ENCODE assay signal across 1 cellular context in genomic region chr10:112332509-112333228, GRCh38.
TF ChIP-seq lines count a peak whose summit lies in the region.

No MANE protein-coding gene starts in this region.

TF ChIP-seq in HepG2, 621 proteins besides CTCF, POLR2A, EP300 and RAD21 (continued from another document and continues in another):
- TF ChIP-seq, protein P1, sequence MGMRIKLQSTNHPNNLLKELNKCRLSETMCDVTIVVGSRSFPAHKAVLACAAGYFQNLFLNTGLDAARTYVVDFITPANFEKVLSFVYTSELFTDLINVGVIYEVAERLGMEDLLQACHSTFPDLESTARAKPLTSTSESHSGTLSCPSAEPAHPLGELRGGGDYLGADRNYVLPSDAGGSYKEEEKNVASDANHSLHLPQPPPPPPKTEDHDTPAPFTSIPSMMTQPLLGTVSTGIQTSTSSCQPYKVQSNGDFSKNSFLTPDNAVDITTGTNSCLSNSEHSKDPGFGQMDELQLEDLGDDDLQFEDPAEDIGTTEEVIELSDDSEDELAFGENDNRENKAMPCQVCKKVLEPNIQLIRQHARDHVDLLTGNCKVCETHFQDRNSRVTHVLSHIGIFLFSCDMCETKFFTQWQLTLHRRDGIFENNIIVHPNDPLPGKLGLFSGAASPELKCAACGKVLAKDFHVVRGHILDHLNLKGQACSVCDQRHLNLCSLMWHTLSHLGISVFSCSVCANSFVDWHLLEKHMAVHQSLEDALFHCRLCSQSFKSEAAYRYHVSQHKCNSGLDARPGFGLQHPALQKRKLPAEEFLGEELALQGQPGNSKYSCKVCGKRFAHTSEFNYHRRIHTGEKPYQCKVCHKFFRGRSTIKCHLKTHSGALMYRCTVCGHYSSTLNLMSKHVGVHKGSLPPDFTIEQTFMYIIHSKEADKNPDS (CRISPR knock-in tag; IDR thresholded peaks at IDR 0.05), result peak; percentile 75; the same call in 1 of the 2 replicates
- TF ChIP-seq ZNF251 (CRISPR knock-in tag; IDR thresholded peaks at IDR 0.05), result no peak
- peak; percentile 54 for TF ChIP-seq HMG20A (CRISPR knock-in tag; IDR thresholded peaks at IDR 0.05; ENCODE audit: borderline replicate concordance)
- TF ChIP-seq ZNF788 (CRISPR knock-in tag; IDR thresholded peaks at IDR 0.05; ENCODE audit: borderline replicate concordance), result no peak
- TF ChIP-seq ARID5B (CRISPR knock-in tag; IDR thresholded peaks at IDR 0.05), result peak; percentile 37; the same call in 1 of the 2 replicates
- no peak for TF ChIP-seq ZNF263 (CRISPR knock-in tag; IDR thresholded peaks at IDR 0.05)
- no peak for TF ChIP-seq WIZ (CRISPR knock-in tag; IDR thresholded peaks at IDR 0.05)
- TF ChIP-seq GPN1 (CRISPR knock-in tag; IDR thresholded peaks at IDR 0.05; ENCODE audit: borderline replicate concordance), result no peak
- no peak for TF ChIP-seq SP140L (CRISPR knock-in tag; IDR thresholded peaks at IDR 0.05; ENCODE audit: borderline replicate concordance)
- TF ChIP-seq, protein P2, sequence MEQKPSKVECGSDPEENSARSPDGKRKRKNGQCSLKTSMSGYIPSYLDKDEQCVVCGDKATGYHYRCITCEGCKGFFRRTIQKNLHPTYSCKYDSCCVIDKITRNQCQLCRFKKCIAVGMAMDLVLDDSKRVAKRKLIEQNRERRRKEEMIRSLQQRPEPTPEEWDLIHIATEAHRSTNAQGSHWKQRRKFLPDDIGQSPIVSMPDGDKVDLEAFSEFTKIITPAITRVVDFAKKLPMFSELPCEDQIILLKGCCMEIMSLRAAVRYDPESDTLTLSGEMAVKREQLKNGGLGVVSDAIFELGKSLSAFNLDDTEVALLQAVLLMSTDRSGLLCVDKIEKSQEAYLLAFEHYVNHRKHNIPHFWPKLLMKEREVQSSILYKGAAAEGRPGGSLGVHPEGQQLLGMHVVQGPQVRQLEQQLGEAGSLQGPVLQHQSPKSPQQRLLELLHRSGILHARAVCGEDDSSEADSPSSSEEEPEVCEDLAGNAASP (CRISPR knock-in tag; IDR thresholded peaks at IDR 0.05; ENCODE audit: borderline replicate concordance), result peak; percentile 76; the same call in 1 of the 2 replicates
- TF ChIP-seq ZFYVE20 (CRISPR knock-in tag; IDR thresholded peaks at IDR 0.05; ENCODE audit: borderline replicate concordance, low read depth), result no peak
- no peak for TF ChIP-seq ZNF460 (CRISPR knock-in tag; IDR thresholded peaks at IDR 0.05; ENCODE audit: borderline replicate concordance)
- no peak for TF ChIP-seq ZNF160 (CRISPR knock-in tag; IDR thresholded peaks at IDR 0.05)
- TF ChIP-seq ZNF629 (CRISPR knock-in tag; conservative IDR thresholded peaks at IDR 0.05), result no peak
- TF ChIP-seq BCL6 (CRISPR knock-in tag; IDR thresholded peaks at IDR 0.05), result peak; percentile 84
- no peak for TF ChIP-seq KLF16 (CRISPR knock-in tag; IDR thresholded peaks at IDR 0.05)
- no peak for TF ChIP-seq ZUFSP (CRISPR knock-in tag; IDR thresholded peaks at IDR 0.05; ENCODE audit: borderline replicate concordance)
- TF ChIP-seq NFKB2 (CRISPR knock-in tag; IDR thresholded peaks at IDR 0.05; ENCODE audit: borderline replicate concordance), result no peak
- TF ChIP-seq GTF2F1 (IDR thresholded peaks at IDR 0.05; ENCODE audit: low read length), result no peak
- no peak for TF ChIP-seq SALL2 (CRISPR knock-in tag; IDR thresholded peaks at IDR 0.05)
- no peak for TF ChIP-seq FOXJ3 (CRISPR knock-in tag; IDR thresholded peaks at IDR 0.05; ENCODE audit: borderline replicate concordance)
- peak; percentile 49; the same call in 1 of the 2 replicates for TF ChIP-seq NCOA2 (CRISPR knock-in tag; IDR thresholded peaks at IDR 0.05)
- no peak for TF ChIP-seq MEIS1 (CRISPR knock-in tag; IDR thresholded peaks at IDR 0.05; ENCODE audit: borderline replicate concordance)
- no peak for TF ChIP-seq ZMAT3 (CRISPR knock-in tag; conservative IDR thresholded peaks at IDR 0.05)
- no peak for TF ChIP-seq ZNF780A (CRISPR knock-in tag; IDR thresholded peaks at IDR 0.05)
- TF ChIP-seq KLF6 (CRISPR knock-in tag; IDR thresholded peaks at IDR 0.05), result no peak
- no peak for TF ChIP-seq YEATS2 (CRISPR knock-in tag; IDR thresholded peaks at IDR 0.05; ENCODE audit: borderline replicate concordance)
- TF ChIP-seq ZNF121 (CRISPR knock-in tag; IDR thresholded peaks at IDR 0.05), result no peak
- TF ChIP-seq, protein P3, sequence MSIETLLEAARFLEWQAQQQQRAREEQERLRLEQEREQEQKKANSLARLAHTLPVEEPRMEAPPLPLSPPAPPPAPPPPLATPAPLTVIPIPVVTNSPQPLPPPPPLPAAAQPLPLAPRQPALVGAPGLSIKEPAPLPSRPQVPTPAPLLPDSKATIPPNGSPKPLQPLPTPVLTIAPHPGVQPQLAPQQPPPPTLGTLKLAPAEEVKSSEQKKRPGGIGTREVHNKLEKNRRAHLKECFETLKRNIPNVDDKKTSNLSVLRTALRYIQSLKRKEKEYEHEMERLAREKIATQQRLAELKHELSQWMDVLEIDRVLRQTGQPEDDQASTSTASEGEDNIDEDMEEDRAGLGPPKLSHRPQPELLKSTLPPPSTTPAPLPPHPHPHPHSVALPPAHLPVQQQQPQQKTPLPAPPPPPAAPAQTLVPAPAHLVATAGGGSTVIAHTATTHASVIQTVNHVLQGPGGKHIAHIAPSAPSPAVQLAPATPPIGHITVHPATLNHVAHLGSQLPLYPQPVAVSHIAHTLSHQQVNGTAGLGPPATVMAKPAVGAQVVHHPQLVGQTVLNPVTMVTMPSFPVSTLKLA (IDR thresholded peaks at IDR 0.05), result no peak
- no peak for TF ChIP-seq HNRNPLL (IDR thresholded peaks at IDR 0.05; ENCODE audit: low read depth, low read length, poor library complexity, severe bottlenecking)
- no peak for TF ChIP-seq SIN3A (IDR thresholded peaks at IDR 0.05; ENCODE audit: borderline replicate concordance, low read depth, low read length)
- TF ChIP-seq ZNF792 (CRISPR knock-in tag; IDR thresholded peaks at IDR 0.05), result no peak
- TF ChIP-seq CREM (IDR thresholded peaks at IDR 0.05), result peak; percentile 55; the same call in 1 of the 2 replicates
- TF ChIP-seq CREM (CRISPR knock-in tag; IDR thresholded peaks at IDR 0.05), result no peak
- peak; percentile 74; the same call in 1 of the 2 replicates for TF ChIP-seq RXRA (CRISPR knock-in tag; IDR thresholded peaks at IDR 0.05)
- TF ChIP-seq, protein P4, sequence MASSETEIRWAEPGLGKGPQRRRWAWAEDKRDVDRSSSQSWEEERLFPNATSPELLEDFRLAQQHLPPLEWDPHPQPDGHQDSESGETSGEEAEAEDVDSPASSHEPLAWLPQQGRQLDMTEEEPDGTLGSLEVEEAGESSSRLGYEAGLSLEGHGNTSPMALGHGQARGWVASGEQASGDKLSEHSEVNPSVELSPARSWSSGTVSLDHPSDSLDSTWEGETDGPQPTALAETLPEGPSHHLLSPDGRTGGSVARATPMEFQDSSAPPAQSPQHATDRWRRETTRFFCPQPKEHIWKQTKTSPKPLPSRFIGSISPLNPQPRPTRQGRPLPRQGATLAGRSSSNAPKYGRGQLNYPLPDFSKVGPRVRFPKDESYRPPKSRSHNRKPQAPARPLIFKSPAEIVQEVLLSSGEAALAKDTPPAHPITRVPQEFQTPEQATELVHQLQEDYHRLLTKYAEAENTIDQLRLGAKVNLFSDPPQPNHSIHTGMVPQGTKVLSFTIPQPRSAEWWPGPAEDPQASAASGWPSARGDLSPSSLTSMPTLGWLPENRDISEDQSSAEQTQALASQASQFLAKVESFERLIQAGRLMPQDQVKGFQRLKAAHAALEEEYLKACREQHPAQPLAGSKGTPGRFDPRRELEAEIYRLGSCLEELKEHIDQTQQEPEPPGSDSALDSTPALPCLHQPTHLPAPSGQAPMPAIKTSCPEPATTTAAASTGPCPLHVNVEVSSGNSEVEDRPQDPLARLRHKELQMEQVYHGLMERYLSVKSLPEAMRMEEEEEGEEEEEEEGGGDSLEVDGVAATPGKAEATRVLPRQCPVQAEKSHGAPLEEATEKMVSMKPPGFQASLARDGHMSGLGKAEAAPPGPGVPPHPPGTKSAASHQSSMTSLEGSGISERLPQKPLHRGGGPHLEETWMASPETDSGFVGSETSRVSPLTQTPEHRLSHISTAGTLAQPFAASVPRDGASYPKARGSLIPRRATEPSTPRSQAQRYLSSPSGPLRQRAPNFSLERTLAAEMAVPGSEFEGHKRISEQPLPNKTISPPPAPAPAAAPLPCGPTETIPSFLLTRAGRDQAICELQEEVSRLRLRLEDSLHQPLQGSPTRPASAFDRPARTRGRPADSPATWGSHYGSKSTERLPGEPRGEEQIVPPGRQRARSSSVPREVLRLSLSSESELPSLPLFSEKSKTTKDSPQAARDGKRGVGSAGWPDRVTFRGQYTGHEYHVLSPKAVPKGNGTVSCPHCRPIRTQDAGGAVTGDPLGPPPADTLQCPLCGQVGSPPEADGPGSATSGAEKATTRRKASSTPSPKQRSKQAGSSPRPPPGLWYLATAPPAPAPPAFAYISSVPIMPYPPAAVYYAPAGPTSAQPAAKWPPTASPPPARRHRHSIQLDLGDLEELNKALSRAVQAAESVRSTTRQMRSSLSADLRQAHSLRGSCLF (CRISPR knock-in tag; IDR thresholded peaks at IDR 0.05; ENCODE audit: borderline replicate concordance), result no peak
- peak; percentile 66 for TF ChIP-seq TCF7 (IDR thresholded peaks at IDR 0.05; ENCODE audit: low read depth)
- 0 out of 2 replicates have a peak, but pooled peaks have one; percentile 24 for TF ChIP-seq CEBPG (CRISPR knock-in tag; IDR thresholded peaks at IDR 0.05)
- no peak for TF ChIP-seq SOX13 (IDR thresholded peaks at IDR 0.05)
- TF ChIP-seq SOX13 (CRISPR knock-in tag; conservative IDR thresholded peaks at IDR 0.05 in 1 of 2, IDR thresholded peaks at IDR 0.05 in 1 of 2), result peak in 1 of 2 experiments; percentile 47; a peak in 1 of 4 replicates
- TF ChIP-seq, protein P5, sequence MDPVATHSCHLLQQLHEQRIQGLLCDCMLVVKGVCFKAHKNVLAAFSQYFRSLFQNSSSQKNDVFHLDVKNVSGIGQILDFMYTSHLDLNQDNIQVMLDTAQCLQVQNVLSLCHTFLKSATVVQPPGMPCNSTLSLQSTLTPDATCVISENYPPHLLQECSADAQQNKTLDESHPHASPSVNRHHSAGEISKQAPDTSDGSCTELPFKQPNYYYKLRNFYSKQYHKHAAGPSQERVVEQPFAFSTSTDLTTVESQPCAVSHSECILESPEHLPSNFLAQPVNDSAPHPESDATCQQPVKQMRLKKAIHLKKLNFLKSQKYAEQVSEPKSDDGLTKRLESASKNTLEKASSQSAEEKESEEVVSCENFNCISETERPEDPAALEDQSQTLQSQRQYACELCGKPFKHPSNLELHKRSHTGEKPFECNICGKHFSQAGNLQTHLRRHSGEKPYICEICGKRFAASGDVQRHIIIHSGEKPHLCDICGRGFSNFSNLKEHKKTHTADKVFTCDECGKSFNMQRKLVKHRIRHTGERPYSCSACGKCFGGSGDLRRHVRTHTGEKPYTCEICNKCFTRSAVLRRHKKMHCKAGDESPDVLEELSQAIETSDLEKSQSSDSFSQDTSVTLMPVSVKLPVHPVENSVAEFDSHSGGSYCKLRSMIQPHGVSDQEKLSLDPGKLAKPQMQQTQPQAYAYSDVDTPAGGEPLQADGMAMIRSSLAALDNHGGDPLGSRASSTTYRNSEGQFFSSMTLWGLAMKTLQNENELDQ (CRISPR knock-in tag; IDR thresholded peaks at IDR 0.05; ENCODE audit: borderline replicate concordance), result no peak
- TF ChIP-seq TIGD3 (CRISPR knock-in tag; IDR thresholded peaks at IDR 0.05; ENCODE audit: borderline replicate concordance), result no peak
- TF ChIP-seq NR2F6 (IDR thresholded peaks at IDR 0.05), result peak; percentile 45; the same call in 1 of the 2 replicates
- TF ChIP-seq NR2F6 (CRISPR knock-in tag; IDR thresholded peaks at IDR 0.05), result no peak
- TF ChIP-seq CEBPB (IDR thresholded peaks at IDR 0.05; ENCODE audit: borderline replicate concordance, low read depth, low read length), result 0 out of 2 replicates have a peak, but pooled peaks have one; percentile 36
- TF ChIP-seq ZFX (CRISPR knock-in tag; IDR thresholded peaks at IDR 0.05; ENCODE audit: low read depth), result no peak
